ENCODE assay signal across 25 cellular contexts in genomic region chr21:20591294-20591693, GRCh38.
DNase-seq lines count a peak whose midpoint lies in the region; FAIRE-seq and TF ChIP-seq lines count a peak whose summit lies in the region.
"Had no signal": no experiment of that assay in that cellular context is flagged by ENCODE, and none has a peak within 500 bp of the region (broad histone marks: within the 10 kb centered on the region; RNA-seq: fewer than 3 reads in every experiment).

No MANE protein-coding gene starts in this region.

- H3T11ph ChIP-seq in H9 (ENCODE audit: low read length) = no peak overlapping the region

- DNase-seq in H9 (no peak), NCI-H226 (peak; percentile 49), astrocyte of the hippocampus (ENCODE audit: low read depth, low spot score) (peak; percentile 2), retinal pigment epithelial cell (ENCODE audit: low read depth) (peak; percentile 11), NCI-H2171 (lab: John Stamatoyannopoulos, UW) (no peak), Ammon's horn (ENCODE audit: low spot score) (no peak), small intestine (no peak)
- DNase-seq: activated CD4-positive, alpha-beta T cell treated with anti-CD3 and anti-CD28 coated beads for 4 hours; activated CD8-positive, alpha-beta T cell treated with anti-CD3 and anti-CD28 coated beads, Interleukin-2, amount 10 ng/mL, durations not matched to agents 7 days and 5 days; caudate nucleus; GDM1; heart left ventricle; left ventricle myocardium inferior; MG63; NCI-H1930; NCI-H524 treated with DMSO at 0.1 percent for 48 hours; PC-9; stimulated activated CD4-positive, alpha-beta T cell treated with anti-CD3 and anti-CD28 coated beads, Interleukin-4, amount 100 ng/mL, for 4 hours; substantia nigra; WERI-Rb-1 had no signal

- no peaks in the 10 kb centered on the region for H3K27me3 ChIP-seq in H9 (ENCODE audit: insufficient read depth, low read length)
- H3K27me3 ChIP-seq in small intestine (ENCODE audit: control insufficient read depth in 2 of 2, insufficient read depth in 2 of 2, low read length in 2 of 2) = no peaks in the 10 kb centered on the region
- H3K27me3 ChIP-seq: BLaER1 treated with 17β-estradiol and CSF1 and Interleukin-3, amounts not matched to agents 10 nM and 100 nM; heart left ventricle; MG63 had no signal

- H3K9me3 Mint-ChIP-seq in H9 = peaks cover 2 to 12% of the 10 kb centered on the region in 2 experiments; a peak in 3 of 5 replicates

- no peak overlapping the region for H2BK120ac ChIP-seq in H9 (ENCODE audit: low read depth, low read length, poor library complexity, severe bottlenecking)

- H2BK15ac ChIP-seq in H9 (ENCODE audit: low read depth, low read length) = no peak overlapping the region

- no peak overlapping the region for H2BK5ac ChIP-seq in H9 (ENCODE audit: insufficient read length, low read length)

- peaks cover 2 to 25% (median 19%) of the 10 kb centered on the region in 3 experiments; a peak in 6 of 7 replicates for H3K36me3 Mint-ChIP-seq in H9 (ENCODE audit: insufficient read depth in 1 of 3, low read depth in 3 of 3)
- H3K36me3 Mint-ChIP-seq: activated naive CD4-positive, alpha-beta T cell treated with anti-CD3 and anti-CD28 coated beads, Interleukin-2, amount 50 U/mL, for 72 hours; stimulated activated memory B cell treated with anti-CD40 and anti-IgM and Interleukin-4, amounts not matched to agents 10 μg/mL and 1 μg/mL and 100 μg/mL, for 72 hours had no signal

- H3K18ac ChIP-seq in H9 (ENCODE audit: insufficient read length, low read depth, low read length) = no peak overlapping the region

- H3K14ac ChIP-seq in H9 (ENCODE audit: insufficient read depth, low read length) = no peak overlapping the region

- H3K27ac Mint-ChIP-seq in H9 = peak overlapping the region in 2 of 3 experiments; percentile 1 to 9; a peak in 3 of 7 replicates
- H3K27ac Mint-ChIP-seq: activated CD8-positive, alpha-beta T cell treated with anti-CD3 and anti-CD28 coated beads, Interleukin-2, amount 10 ng/mL, durations not matched to agents 7 days and 5 days; activated naive CD4-positive, alpha-beta T cell treated with anti-CD3 and anti-CD28 coated beads, Interleukin-2, amount 50 U/mL, for 72 hours; dendritic cell treated with granulocyte-macrophage colony-stimulating factor and Interleukin-4, amounts not matched to agents 40 ng/mL and 50 ng/mL, for 4 days; stimulated activated memory B cell treated with anti-CD40 and anti-IgM and Interleukin-4, amounts not matched to agents 10 μg/mL and 1 μg/mL and 100 μg/mL, for 72 hours had no signal

- H3K9ac ChIP-seq in H9 (ENCODE audit: extremely low read depth, insufficient read length, low read length) = no peak overlapping the region
- H3K9ac ChIP-seq: BLaER1 treated with 17β-estradiol and CSF1 and Interleukin-3, amounts not matched to agents 10 nM and 100 nM had no signal

- H3K4me3 Mint-ChIP-seq in H9 = no peak overlapping the region
- H3K4me3 Mint-ChIP-seq: activated CD8-positive, alpha-beta T cell treated with anti-CD3 and anti-CD28 coated beads, Interleukin-2, amount 10 ng/mL, durations not matched to agents 7 days and 5 days; dendritic cell treated with granulocyte-macrophage colony-stimulating factor and Interleukin-4, amounts not matched to agents 40 ng/mL and 50 ng/mL, for 4 days; stimulated activated memory B cell treated with anti-CD40 and anti-IgM and Interleukin-4, amounts not matched to agents 10 μg/mL and 1 μg/mL and 100 μg/mL, for 72 hours had no signal

- no peak overlapping the region for H3K4me2 ChIP-seq in H9 (ENCODE audit: insufficient read depth, insufficient read length, low read length)
- H3K4me2 ChIP-seq: BLaER1 treated with 17β-estradiol and CSF1 and Interleukin-3, amounts not matched to agents 10 nM and 100 nM; PC-9 had no signal

- H3K56ac ChIP-seq in H9 (ENCODE audit: insufficient read length, low read depth, low read length) = no peak overlapping the region

- no peak overlapping the region for H4K91ac ChIP-seq in H9 (ENCODE audit: insufficient read length, low read depth, low read length)

- H3K27me3 Mint-ChIP-seq in H9 (ENCODE audit: low read depth) = no peaks in the 10 kb centered on the region
- H3K27me3 Mint-ChIP-seq: dendritic cell treated with granulocyte-macrophage colony-stimulating factor and Interleukin-4, amounts not matched to agents 40 ng/mL and 50 ng/mL, for 4 days; stimulated activated memory B cell treated with anti-CD40 and anti-IgM and Interleukin-4, amounts not matched to agents 10 μg/mL and 1 μg/mL and 100 μg/mL, for 72 hours had no signal

- no CpG with 5 or more reads among the region's 1 CpG for WGBS in H9 (ENCODE audit: extremely low coverage, insufficient read length, low lambda C conversion rate)
- WGBS in small intestine, 3 donors = 68 to 82% (median 68%) methylated on average over 1 of the region's 1 CpG

- no peak overlapping the region for H2BK20ac ChIP-seq in H9 (ENCODE audit: low read depth, low read length, poor library complexity, severe bottlenecking)

- H3K4me3 ChIP-seq in retinal pigment epithelial cell (ENCODE audit: low read length) (no peak overlapping the region), small intestine (ENCODE audit: low read depth in 1 of 2, low read length in 2 of 2) (no peak overlapping the region)
- H3K4me3 ChIP-seq: BLaER1 treated with 17β-estradiol and CSF1 and Interleukin-3, amounts not matched to agents 10 nM and 100 nM; heart left ventricle; left ventricle myocardium inferior; MG63; PC-9 had no signal

- H3K4me1 Mint-ChIP-seq in H9 = peaks cover 10 to 16% of the 10 kb centered on the region in 2 experiments
- H3K4me1 Mint-ChIP-seq: stimulated activated memory B cell treated with anti-CD40 and anti-IgM and Interleukin-4, amounts not matched to agents 10 μg/mL and 1 μg/mL and 100 μg/mL, for 72 hours had no signal

- no peaks in the 10 kb centered on the region for H3K23me2 ChIP-seq in H9 (ENCODE audit: insufficient read length, low read depth, low read length, poor library complexity, severe bottlenecking)

- H3K23ac ChIP-seq in H9 (ENCODE audit: insufficient read length, low read depth, low read length) = no peak overlapping the region

- TF ChIP-seq CTCF in H9 (conservative IDR thresholded peaks at IDR 0.05) (no peak), retinal pigment epithelial cell (conservative IDR thresholded peaks at IDR 0.05; ENCODE audit: low read depth, low read length) (no peak)

- H3K79me1 ChIP-seq in H9 (ENCODE audit: insufficient read depth, low read depth, low read length, poor library complexity, severe bottlenecking) = no peaks in the 10 kb centered on the region

- no peak overlapping the region for H3K4ac ChIP-seq in H9 (ENCODE audit: low read depth, low read length)

- no peak overlapping the region for H2AK5ac ChIP-seq in H9 (ENCODE audit: insufficient read length, low read length)

- H3K79me2 ChIP-seq in H9 (ENCODE audit: insufficient read depth, low read length) = no peaks in the 10 kb centered on the region

- FAIRE-seq in small intestine (lab: Jason Lieb, UNC) = no peak
- FAIRE-seq: keratinocyte had no signal

- no peak overlapping the region for H4K5ac ChIP-seq in H9 (ENCODE audit: insufficient read length, low read depth, low read length)

- no peak overlapping the region for H2AFZ ChIP-seq in H9 (ENCODE audit: low read length)
- H2AFZ ChIP-seq: PC-9 had no signal

- no peak overlapping the region for H3K27ac ChIP-seq in H9 (ENCODE audit: insufficient read length, low read depth, low read length)
- H3K27ac ChIP-seq in small intestine (ENCODE audit: low read depth in 1 of 2, low read length in 1 of 2) = no peak overlapping the region
- H3K27ac ChIP-seq: heart left ventricle, left ventricle myocardium inferior, PC-9, WERI-Rb-1 had no signal

- no peaks in the 10 kb centered on the region for H3K9me3 ChIP-seq in H9 (ENCODE audit: control insufficient read depth, low read depth, low read length)
- H3K9me3 ChIP-seq in small intestine (ENCODE audit: control insufficient read depth, low read depth) = no peaks in the 10 kb centered on the region
- H3K9me3 ChIP-seq: MG63 had no signal

- H4K8ac ChIP-seq in H9 (replicated peaks; ENCODE audit: insufficient read length, low read depth, low read length) = no peak overlapping the region

- no peaks in the 10 kb centered on the region for H4K20me1 ChIP-seq in H9 (ENCODE audit: control insufficient read depth, insufficient read depth, insufficient read length)
- H4K20me1 ChIP-seq: BLaER1 treated with 17β-estradiol and CSF1 and Interleukin-3, amounts not matched to agents 10 nM and 100 nM had no signal

- H2BK12ac ChIP-seq in H9 (ENCODE audit: insufficient read length, low read depth, low read length) = no peak overlapping the region

- H3K4me1 ChIP-seq in H9 (ENCODE audit: insufficient read depth, low read length) (no peaks in the 10 kb centered on the region), small intestine (ENCODE audit: control insufficient read depth in 2 of 2, insufficient read depth in 1 of 2, low read depth in 1 of 2, low read length in 1 of 2) (no peaks in the 10 kb centered on the region)
- H3K4me1 ChIP-seq: heart left ventricle, left ventricle myocardium inferior had no signal

- no peaks in the 10 kb centered on the region for H3K36me3 ChIP-seq in small intestine (ENCODE audit: control insufficient read depth in 2 of 2, insufficient read depth in 2 of 2, low read length in 2 of 2)
- H3K36me3 ChIP-seq: BLaER1 treated with 17β-estradiol and CSF1 and Interleukin-3, amounts not matched to agents 10 nM and 100 nM; heart left ventricle; left ventricle myocardium inferior; MG63; WERI-Rb-1 had no signal

Comparison
In these comparisons a context has a peak if more than half of its experiments do, and no peak if none do; other contexts are left out.
1. DNase-seq: peak in NCI-H226 (single experiment), astrocyte of the hippocampus (single experiment) and retinal pigment epithelial cell (single experiment); none in H9 (single experiment), NCI-H2171 (single experiment), Ammon's horn (single experiment) and small intestine (single experiment).